14 cellular contexts compared by ENCODE assay signal in genomic region chr19:2623743-2624142, GRCh38.
DNase-seq lines count a peak whose midpoint lies in the region; ATAC-seq and TF ChIP-seq lines count a peak whose summit lies in the region.
"Had no signal": no experiment of that assay in that cellular context is flagged by ENCODE, and none has a peak within 500 bp of the region (broad histone marks: within the 10 kb centered on the region; RNA-seq: fewer than 3 reads in every experiment).

No MANE protein-coding gene starts in this region.

- no peak for ATAC-seq in heart left ventricle
- no peak for ATAC-seq in Right ventricle myocardium superior (ENCODE audit: poor library complexity)
- no peak for ATAC-seq in stimulated activated effector memory CD8-positive, alpha-beta T cell treated with anti-CD3 and anti-CD28 coated beads, Interleukin-12 subunit alpha, Interleukin-12 subunit beta, amount 100 ng/mL, for 72 hours
- no peak for ATAC-seq in GM21825 (IDR thresholded peaks at IDR 0.05; ENCODE audit: unreplicated experiment)
- ATAC-seq in gastroesophageal sphincter, result no peak

- H3K9me3 ChIP-seq in heart left ventricle, result peaks cover 0 to 3% (median 0%) of the 10 kb centered on the region in 12 donors
- H3K9me3 ChIP-seq in esophagus squamous epithelium, result no peaks in the 10 kb centered on the region
- no peaks in the 10 kb centered on the region for H3K9me3 ChIP-seq in gastroesophageal sphincter
- H3K9me3 ChIP-seq: ovary had no signal

- no peak for TF ChIP-seq EP300 in gastroesophageal sphincter (IDR thresholded peaks at IDR 0.05)

- H3K4me1 Mint-ChIP-seq in stimulated activated effector memory CD8-positive, alpha-beta T cell treated with anti-CD3 and anti-CD28 coated beads, Interleukin-12 subunit alpha, Interleukin-12 subunit beta, amount 100 ng/mL, for 72 hours, result peaks cover 70% of the 10 kb centered on the region

- intact Hi-C loops in heart left ventricle (cut with DNase I) (no loop called here), Right ventricle myocardium superior (cut with DNase I) (no loop called here), esophagus squamous epithelium (cut with DNase I) (loop anchor here (10.0 kb wide), 1 partner anchor 339 kb away; the partner anchor contains the start of gene PEAK3)

- peaks cover 25% of the 10 kb centered on the region for H3K36me3 Mint-ChIP-seq in stimulated activated effector memory CD8-positive, alpha-beta T cell treated with anti-CD3 and anti-CD28 coated beads, Interleukin-12 subunit alpha, Interleukin-12 subunit beta, amount 100 ng/mL, for 72 hours

- H3K36me3 ChIP-seq in heart left ventricle (no peaks in the 10 kb centered on the region), esophagus squamous epithelium (no peaks in the 10 kb centered on the region), gastroesophageal sphincter (no peaks in the 10 kb centered on the region)
- H3K36me3 ChIP-seq: ovary had no signal

- no peaks in the 10 kb centered on the region for H3K27me3 ChIP-seq in heart left ventricle
- no peaks in the 10 kb centered on the region for H3K27me3 ChIP-seq in esophagus squamous epithelium
- H3K27me3 ChIP-seq in gastroesophageal sphincter, result no peaks in the 10 kb centered on the region
- H3K27me3 ChIP-seq: ovary had no signal

- H3K27ac ChIP-seq in heart left ventricle, result peak overlapping the region in 9 of 12 donors; percentile 62 to 88 (median 80)
- H3K27ac ChIP-seq in esophagus squamous epithelium, result peak overlapping the region in 3 of 4 donors; percentile 1 to 87 (median 82)
- H3K27ac ChIP-seq in gastroesophageal sphincter, result no peak overlapping the region
- H3K27ac ChIP-seq: ovary had no signal

- no peak overlapping the region for H3K4me3 ChIP-seq in heart left ventricle
- no peak overlapping the region for H3K4me3 ChIP-seq in esophagus squamous epithelium
- H3K4me3 ChIP-seq in gastroesophageal sphincter, result no peak overlapping the region
- H3K4me3 ChIP-seq: ovary, skin epidermis had no signal

- H3K27ac Mint-ChIP-seq in stimulated activated effector memory CD8-positive, alpha-beta T cell treated with anti-CD3 and anti-CD28 coated beads, Interleukin-12 subunit alpha, Interleukin-12 subunit beta, amount 100 ng/mL, for 72 hours, result peak overlapping the region; percentile 94

- DNase-seq in heart left ventricle (no peak), Right ventricle myocardium superior (no peak), NAMALWA (ENCODE audit: low spot score) (peak; percentile 78), esophagus squamous epithelium (lab: John Stamatoyannopoulos, UW) (no peak), DMS79 (lab: John Stamatoyannopoulos, UW) (no peak)
- no peak for DNase-seq in stimulated activated effector memory CD8-positive, alpha-beta T cell treated with anti-CD3 and anti-CD28 coated beads, Interleukin-12 subunit alpha, Interleukin-12 subunit beta, amount 100 ng/mL, for 72 hours (ENCODE audit: low spot score in 2 of 2)
- DNase-seq: ACHN; activated CD4-positive, alpha-beta T cell treated with anti-CD3 and anti-CD28 coated beads, Interleukin-2, amount 10 ng/mL, durations not matched to agents 7 days and 5 days; amniotic stem cell; ovary; stimulated activated naive CD4-positive, alpha-beta T cell treated with Interleukin-2 at 50 U/mL for 16 hours had no signal

- no peak for TF ChIP-seq CTCF in heart left ventricle (IDR thresholded peaks at IDR 0.05)
- TF ChIP-seq CTCF in esophagus squamous epithelium (IDR thresholded peaks at IDR 0.05), result no peak
- TF ChIP-seq CTCF in gastroesophageal sphincter (IDR thresholded peaks at IDR 0.05), result no peak

- H3K4me3 Mint-ChIP-seq in stimulated activated effector memory CD8-positive, alpha-beta T cell treated with anti-CD3 and anti-CD28 coated beads, Interleukin-12 subunit alpha, Interleukin-12 subunit beta, amount 100 ng/mL, for 72 hours, result no peak overlapping the region
- H3K4me3 Mint-ChIP-seq: activated CD4-positive, alpha-beta T cell treated with anti-CD3 and anti-CD28 coated beads, Interleukin-2, amount 10 ng/mL, durations not matched to agents 7 days and 5 days had no signal

- H3K4me1 ChIP-seq in heart left ventricle (peaks cover 3 to 67% (median 24%) of the 10 kb centered on the region in 12 donors), esophagus squamous epithelium (peaks cover 13 to 75% (median 38%) of the 10 kb centered on the region in 3 donors), gastroesophageal sphincter (peaks cover 0 to 32% (median 4%) of the 10 kb centered on the region in 3 donors)

- TF ChIP-seq POLR2A in heart left ventricle (IDR thresholded peaks at IDR 0.05) (no peak), esophagus squamous epithelium (IDR thresholded peaks at IDR 0.05) (no peak), gastroesophageal sphincter (IDR thresholded peaks at IDR 0.05) (no peak)

- H3K9me3 Mint-ChIP-seq in stimulated activated effector memory CD8-positive, alpha-beta T cell treated with anti-CD3 and anti-CD28 coated beads, Interleukin-12 subunit alpha, Interleukin-12 subunit beta, amount 100 ng/mL, for 72 hours, result peaks cover 5% of the 10 kb centered on the region

- 88 to 94% (median 91%) methylated on average over 12 of the region's 12 CpGs for WGBS in heart left ventricle, 4 donors
- 88 to 96% methylated on average over 11 to 12 of the region's 12 CpGs for WGBS in esophagus squamous epithelium, 2 donors
- WGBS in gastroesophageal sphincter (ENCODE audit: low coverage in 1 of 2), 2 donors, result 62 to 92% methylated on average over 3 to 4 of the region's 12 CpGs

Comparison
In these comparisons a context has a peak if more than half of its experiments do, and no peak if none do; other contexts are left out.
1. H3K27ac ChIP-seq: peak in heart left ventricle (9 of 12) and esophagus squamous epithelium (3 of 4); none in gastroesophageal sphincter (0 of 4).